1 cellular context compared by ENCODE assay signal in the genomic region with DNA sequence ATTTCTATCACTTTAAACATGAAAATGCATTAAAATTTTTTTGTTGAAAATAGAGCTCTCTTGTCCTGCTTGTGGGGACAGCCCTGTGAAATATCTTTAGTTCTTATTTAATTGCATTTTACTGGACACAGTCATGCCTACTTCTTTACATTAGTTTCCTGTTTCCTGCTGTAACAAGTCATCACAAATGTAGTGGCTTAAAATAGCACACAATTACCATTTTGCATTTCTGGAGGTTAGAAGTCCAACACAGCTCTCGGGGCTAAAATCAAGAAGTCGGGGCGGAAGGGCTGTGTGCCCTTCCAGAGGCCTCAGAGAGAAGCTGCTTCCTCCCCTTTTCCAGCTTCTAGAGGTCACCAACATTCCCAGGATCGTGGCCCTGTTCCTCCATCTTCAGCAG.
TF ChIP-seq lines count a peak whose summit lies in the region.

No MANE protein-coding gene starts in this region.

TF ChIP-seq in GM23338, 12 proteins besides CTCF, POLR2A, EP300 and RAD21 (continued from another document):
- TF ChIP-seq, protein P1, sequence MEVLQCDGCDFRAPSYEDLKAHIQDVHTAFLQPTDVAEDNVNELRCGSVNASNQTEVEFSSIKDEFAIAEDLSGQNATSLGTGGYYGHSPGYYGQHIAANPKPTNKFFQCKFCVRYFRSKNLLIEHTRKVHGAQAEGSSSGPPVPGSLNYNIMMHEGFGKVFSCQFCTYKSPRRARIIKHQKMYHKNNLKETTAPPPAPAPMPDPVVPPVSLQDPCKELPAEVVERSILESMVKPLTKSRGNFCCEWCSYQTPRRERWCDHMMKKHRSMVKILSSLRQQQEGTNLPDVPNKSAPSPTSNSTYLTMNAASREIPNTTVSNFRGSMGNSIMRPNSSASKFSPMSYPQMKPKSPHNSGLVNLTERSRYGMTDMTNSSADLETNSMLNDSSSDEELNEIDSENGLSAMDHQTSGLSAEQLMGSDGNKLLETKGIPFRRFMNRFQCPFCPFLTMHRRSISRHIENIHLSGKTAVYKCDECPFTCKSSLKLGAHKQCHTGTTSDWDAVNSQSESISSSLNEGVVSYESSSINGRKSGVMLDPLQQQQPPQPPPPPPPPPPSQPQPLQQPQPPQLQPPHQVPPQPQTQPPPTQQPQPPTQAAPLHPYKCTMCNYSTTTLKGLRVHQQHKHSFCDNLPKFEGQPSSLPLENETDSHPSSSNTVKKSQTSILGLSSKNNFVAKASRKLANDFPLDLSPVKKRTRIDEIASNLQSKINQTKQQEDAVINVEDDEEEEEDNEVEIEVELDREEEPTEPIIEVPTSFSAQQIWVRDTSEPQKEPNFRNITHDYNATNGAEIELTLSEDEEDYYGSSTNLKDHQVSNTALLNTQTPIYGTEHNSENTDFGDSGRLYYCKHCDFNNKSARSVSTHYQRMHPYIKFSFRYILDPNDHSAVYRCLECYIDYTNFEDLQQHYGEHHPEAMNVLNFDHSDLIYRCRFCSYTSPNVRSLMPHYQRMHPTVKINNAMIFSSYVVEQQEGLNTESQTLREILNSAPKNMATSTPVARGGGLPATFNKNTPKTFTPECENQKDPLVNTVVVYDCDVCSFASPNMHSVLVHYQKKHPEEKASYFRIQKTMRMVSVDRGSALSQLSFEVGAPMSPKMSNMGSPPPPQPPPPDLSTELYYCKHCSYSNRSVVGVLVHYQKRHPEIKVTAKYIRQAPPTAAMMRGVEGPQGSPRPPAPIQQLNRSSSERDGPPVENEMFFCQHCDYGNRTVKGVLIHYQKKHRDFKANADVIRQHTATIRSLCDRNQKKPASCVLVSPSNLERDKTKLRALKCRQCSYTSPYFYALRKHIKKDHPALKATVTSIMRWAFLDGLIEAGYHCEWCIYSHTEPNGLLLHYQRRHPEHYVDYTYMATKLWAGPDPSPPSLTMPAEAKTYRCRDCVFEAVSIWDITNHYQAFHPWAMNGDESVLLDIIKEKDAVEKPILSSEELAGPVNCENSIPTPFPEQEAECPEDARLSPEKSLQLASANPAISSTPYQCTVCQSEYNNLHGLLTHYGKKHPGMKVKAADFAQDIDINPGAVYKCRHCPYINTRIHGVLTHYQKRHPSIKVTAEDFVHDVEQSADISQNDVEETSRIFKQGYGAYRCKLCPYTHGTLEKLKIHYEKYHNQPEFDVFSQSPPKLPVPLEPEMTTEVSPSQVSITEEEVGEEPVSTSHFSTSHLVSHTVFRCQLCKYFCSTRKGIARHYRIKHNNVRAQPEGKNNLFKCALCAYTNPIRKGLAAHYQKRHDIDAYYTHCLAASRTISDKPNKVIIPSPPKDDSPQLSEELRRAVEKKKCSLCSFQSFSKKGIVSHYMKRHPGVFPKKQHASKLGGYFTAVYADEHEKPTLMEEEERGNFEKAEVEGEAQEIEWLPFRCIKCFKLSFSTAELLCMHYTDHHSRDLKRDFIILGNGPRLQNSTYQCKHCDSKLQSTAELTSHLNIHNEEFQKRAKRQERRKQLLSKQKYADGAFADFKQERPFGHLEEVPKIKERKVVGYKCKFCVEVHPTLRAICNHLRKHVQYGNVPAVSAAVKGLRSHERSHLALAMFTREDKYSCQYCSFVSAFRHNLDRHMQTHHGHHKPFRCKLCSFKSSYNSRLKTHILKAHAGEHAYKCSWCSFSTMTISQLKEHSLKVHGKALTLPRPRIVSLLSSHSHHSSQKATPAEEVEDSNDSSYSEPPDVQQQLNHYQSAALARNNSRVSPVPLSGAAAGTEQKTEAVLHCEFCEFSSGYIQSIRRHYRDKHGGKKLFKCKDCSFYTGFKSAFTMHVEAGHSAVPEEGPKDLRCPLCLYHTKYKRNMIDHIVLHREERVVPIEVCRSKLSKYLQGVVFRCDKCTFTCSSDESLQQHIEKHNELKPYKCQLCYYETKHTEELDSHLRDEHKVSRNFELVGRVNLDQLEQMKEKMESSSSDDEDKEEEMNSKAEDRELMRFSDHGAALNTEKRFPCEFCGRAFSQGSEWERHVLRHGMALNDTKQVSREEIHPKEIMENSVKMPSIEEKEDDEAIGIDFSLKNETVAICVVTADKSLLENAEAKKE (CRISPR knock-in tag; IDR thresholded peaks at IDR 0.05) = no peak
- TF ChIP-seq CREB1 (CRISPR knock-in tag; IDR thresholded peaks at IDR 0.05; ENCODE audit: low read depth) (no peak), JUNB (IDR thresholded peaks at IDR 0.05; ENCODE audit: unreplicated experiment) (no peak)
- TF ChIP-seq, protein P2, sequence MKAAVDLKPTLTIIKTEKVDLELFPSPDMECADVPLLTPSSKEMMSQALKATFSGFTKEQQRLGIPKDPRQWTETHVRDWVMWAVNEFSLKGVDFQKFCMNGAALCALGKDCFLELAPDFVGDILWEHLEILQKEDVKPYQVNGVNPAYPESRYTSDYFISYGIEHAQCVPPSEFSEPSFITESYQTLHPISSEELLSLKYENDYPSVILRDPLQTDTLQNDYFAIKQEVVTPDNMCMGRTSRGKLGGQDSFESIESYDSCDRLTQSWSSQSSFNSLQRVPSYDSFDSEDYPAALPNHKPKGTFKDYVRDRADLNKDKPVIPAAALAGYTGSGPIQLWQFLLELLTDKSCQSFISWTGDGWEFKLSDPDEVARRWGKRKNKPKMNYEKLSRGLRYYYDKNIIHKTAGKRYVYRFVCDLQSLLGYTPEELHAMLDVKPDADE (IDR thresholded peaks at IDR 0.05) = no peak
- TF ChIP-seq, protein P3, sequence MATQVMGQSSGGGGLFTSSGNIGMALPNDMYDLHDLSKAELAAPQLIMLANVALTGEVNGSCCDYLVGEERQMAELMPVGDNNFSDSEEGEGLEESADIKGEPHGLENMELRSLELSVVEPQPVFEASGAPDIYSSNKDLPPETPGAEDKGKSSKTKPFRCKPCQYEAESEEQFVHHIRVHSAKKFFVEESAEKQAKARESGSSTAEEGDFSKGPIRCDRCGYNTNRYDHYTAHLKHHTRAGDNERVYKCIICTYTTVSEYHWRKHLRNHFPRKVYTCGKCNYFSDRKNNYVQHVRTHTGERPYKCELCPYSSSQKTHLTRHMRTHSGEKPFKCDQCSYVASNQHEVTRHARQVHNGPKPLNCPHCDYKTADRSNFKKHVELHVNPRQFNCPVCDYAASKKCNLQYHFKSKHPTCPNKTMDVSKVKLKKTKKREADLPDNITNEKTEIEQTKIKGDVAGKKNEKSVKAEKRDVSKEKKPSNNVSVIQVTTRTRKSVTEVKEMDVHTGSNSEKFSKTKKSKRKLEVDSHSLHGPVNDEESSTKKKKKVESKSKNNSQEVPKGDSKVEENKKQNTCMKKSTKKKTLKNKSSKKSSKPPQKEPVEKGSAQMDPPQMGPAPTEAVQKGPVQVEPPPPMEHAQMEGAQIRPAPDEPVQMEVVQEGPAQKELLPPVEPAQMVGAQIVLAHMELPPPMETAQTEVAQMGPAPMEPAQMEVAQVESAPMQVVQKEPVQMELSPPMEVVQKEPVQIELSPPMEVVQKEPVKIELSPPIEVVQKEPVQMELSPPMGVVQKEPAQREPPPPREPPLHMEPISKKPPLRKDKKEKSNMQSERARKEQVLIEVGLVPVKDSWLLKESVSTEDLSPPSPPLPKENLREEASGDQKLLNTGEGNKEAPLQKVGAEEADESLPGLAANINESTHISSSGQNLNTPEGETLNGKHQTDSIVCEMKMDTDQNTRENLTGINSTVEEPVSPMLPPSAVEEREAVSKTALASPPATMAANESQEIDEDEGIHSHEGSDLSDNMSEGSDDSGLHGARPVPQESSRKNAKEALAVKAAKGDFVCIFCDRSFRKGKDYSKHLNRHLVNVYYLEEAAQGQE (IDR thresholded peaks at IDR 0.05; ENCODE audit: unreplicated experiment) = no peak
TF ChIP-seq in GM23338: peak in this region for 0.
